1 cellular context compared by ENCODE assay signal in the genomic region with DNA sequence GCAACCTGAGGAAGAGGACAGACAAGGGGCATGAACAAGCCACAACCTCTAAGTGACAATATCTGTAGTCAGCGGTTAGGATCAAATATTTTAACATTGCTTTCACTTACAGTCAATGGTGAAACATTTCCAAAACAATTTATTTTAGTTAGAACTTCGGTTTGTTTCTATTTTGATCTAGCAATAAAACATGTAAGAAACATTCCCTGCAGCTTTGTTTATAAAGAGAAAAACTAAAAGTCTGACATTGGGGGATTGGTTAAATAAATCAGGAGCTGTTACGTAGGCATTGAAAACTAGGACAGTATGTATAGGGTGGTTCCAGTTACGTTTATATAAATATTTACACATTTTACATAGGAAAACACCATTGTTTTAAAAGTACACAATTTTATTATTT.
TF ChIP-seq lines count a peak whose summit lies in the region.

No MANE protein-coding gene starts in this region.

TF ChIP-seq in IMR-90, 13 proteins besides CTCF, POLR2A, EP300 and RAD21 (continued from another document):
- TF ChIP-seq MAFK (IDR thresholded peaks at IDR 0.05; ENCODE audit: low read depth, low read length): no peak
- TF ChIP-seq FOS (IDR thresholded peaks at IDR 0.05; ENCODE audit: low read depth, low read length): no peak
- TF ChIP-seq SMC3 (IDR thresholded peaks at IDR 0.05; ENCODE audit: low read depth, low read length): no peak
- no peak for TF ChIP-seq MXI1 (IDR thresholded peaks at IDR 0.05; ENCODE audit: borderline replicate concordance, low read depth, low read length)
- TF ChIP-seq RFX5 (IDR thresholded peaks at IDR 0.05; ENCODE audit: low read depth, low read length): no peak
- no peak for TF ChIP-seq NFE2L2 (IDR thresholded peaks at IDR 0.05; ENCODE audit: low read depth, low read length)
- no peak for TF ChIP-seq CHD1 (IDR thresholded peaks at IDR 0.05; ENCODE audit: low read depth, low read length)
